In genomic region chr12:65725376-65725775, GRCh38 we compare ENCODE assay signal across 21 cellular contexts.
DNase-seq lines count a peak whose midpoint lies in the region; ATAC-seq, FAIRE-seq and TF ChIP-seq lines count a peak whose summit lies in the region.
"Had no signal": no experiment of that assay in that cellular context is flagged by ENCODE, and none has a peak within 500 bp of the region (broad histone marks: within the 10 kb centered on the region; RNA-seq: fewer than 3 reads in every experiment).

No MANE protein-coding gene starts in this region.

- WGBS in GM23248 (ENCODE audit: low coverage in 1 of 2, low lambda C conversion rate in 2 of 2, missing lambda C conversion rate in 2 of 2), 2 experiments, result 86 to 90% methylated on average over 2 of the region's 2 CpGs

- no peaks in the 10 kb centered on the region for H3K9me3 ChIP-seq in GM23248 (ENCODE audit: low read depth)
- no peaks in the 10 kb centered on the region for H3K9me3 ChIP-seq in RWPE2 (ENCODE audit: severe bottlenecking)
- no peaks in the 10 kb centered on the region for H3K9me3 ChIP-seq in fibroblast of lung (ENCODE audit: control insufficient read depth, insufficient read depth, low read depth, low read length)
- H3K9me3 ChIP-seq: esophagus muscularis mucosa, thyroid gland had no signal

- H3K27me3 ChIP-seq in GM23248 (replicated peaks; ENCODE audit: insufficient read depth), result peaks cover 14% of the 10 kb centered on the region
- H3K27me3 ChIP-seq in RWPE2 (ENCODE audit: insufficient read depth, poor library complexity, severe bottlenecking), result no peaks in the 10 kb centered on the region
- no peaks in the 10 kb centered on the region for H3K27me3 ChIP-seq in fibroblast of lung (ENCODE audit: control insufficient read depth, insufficient read depth, low read length)

- H3K79me2 ChIP-seq in GM23248 (ENCODE audit: insufficient read depth), result no peaks in the 10 kb centered on the region
- H3K79me2 ChIP-seq in fibroblast of lung (ENCODE audit: control insufficient read depth, insufficient read depth, low read length), result no peaks in the 10 kb centered on the region

- peak; percentile 50 for DNase-seq in GM23248
- DNase-seq in RWPE2 (ENCODE audit: low spot score), result no peak
- DNase-seq in fibroblast of lung (ENCODE audit: low read depth in 2 of 2), result peak; percentile 24 to 67
- peak; percentile 35 for DNase-seq in urothelium cell line (ENCODE audit: low spot score)
- no peak for DNase-seq in NCI-H69 (lab: John Stamatoyannopoulos, UW)
- no peak for DNase-seq in SHP77 treated with DMSO at 0.1 percent for 48 hours (lab: John Stamatoyannopoulos, UW)
- DNase-seq: activated B cell treated with CpG ODN at 0.5 μM for 24 hours; activated CD8-positive, alpha-beta T cell treated with anti-CD3 and anti-CD28 coated beads for 36 hours; activated naive CD4-positive, alpha-beta T cell; activated T-cell treated with anti-CD3 and anti-CD28 coated beads, Interleukin-2, amount 50 U/mL, for 1 hour; amniotic stem cell; cerebellar nuclear complex; effector CD4-positive, alpha-beta T cell; NCI-H1694 treated with DMSO at 0.1 percent for 48 hours; stimulated activated CD4-positive, alpha-beta T cell treated with anti-CD3 and anti-CD28 coated beads, Interleukin-2, amount 100 ng/mL, for 24 hours; stimulated activated naive CD4-positive, alpha-beta T cell; thyroid gland had no signal

- no peak overlapping the region for H3K27ac ChIP-seq in GM23248
- H3K27ac ChIP-seq in RWPE2 (ENCODE audit: poor library complexity, severe bottlenecking), result peak overlapping the region; percentile 58
- H3K27ac ChIP-seq in fibroblast of lung (ENCODE audit: insufficient read depth, low read length), result no peak overlapping the region
- H3K27ac ChIP-seq: esophagus muscularis mucosa, HL-60, thyroid gland had no signal

- ATAC-seq in RWPE2 (ENCODE audit: low read depth), result peak; percentile 24; the same call in 1 of the 3 replicates
- no peak for ATAC-seq in GM18519 (IDR thresholded peaks at IDR 0.05; ENCODE audit: low FRiP score, unreplicated experiment)
- ATAC-seq: activated CD8-positive, alpha-beta T cell treated with anti-CD3 and anti-CD28 coated beads for 36 hours; left lobe of liver had no signal

- in situ Hi-C loops in GM23248 (cut with MboI), result no loop called here

- TF ChIP-seq CTCF in RWPE2 (IDR thresholded peaks at IDR 0.05; ENCODE audit: poor library complexity, severe bottlenecking), result no peak
- TF ChIP-seq CTCF in fibroblast of lung (conservative IDR thresholded peaks at IDR 0.05 in 1 of 2, IDR thresholded peaks at IDR 0.05 in 1 of 2; ENCODE audit: low read depth in 1 of 2, low read length in 2 of 2), result no peak

- H3K4me3 ChIP-seq in GM23248 (no peak overlapping the region), RWPE2 (ENCODE audit: severe bottlenecking) (no peak overlapping the region), fibroblast of lung (replicated peaks in 1 of 4; ENCODE audit: control extremely low read depth in 1 of 4, insufficient read depth in 1 of 4, low read depth in 3 of 4, low read length in 4 of 4) (no peak overlapping the region)
- H3K4me3 ChIP-seq: esophagus muscularis mucosa, thyroid gland had no signal

- H3K36me3 ChIP-seq in GM23248 (ENCODE audit: low read depth) (no peaks in the 10 kb centered on the region), RWPE2 (ENCODE audit: low read depth) (no peaks in the 10 kb centered on the region), fibroblast of lung (ENCODE audit: control insufficient read depth, insufficient read depth, low read length) (no peaks in the 10 kb centered on the region)
- H3K36me3 ChIP-seq: esophagus muscularis mucosa, thyroid gland had no signal

- no peak overlapping the region for H3K9ac ChIP-seq in GM23248
- H3K9ac ChIP-seq in fibroblast of lung (ENCODE audit: insufficient read depth, low read length), result no peak overlapping the region

- FAIRE-seq in urothelium cell line (lab: Jason Lieb, UNC), result no peak

- H4K20me1 ChIP-seq in GM23248 (ENCODE audit: insufficient read depth) (no peaks in the 10 kb centered on the region), fibroblast of lung (ENCODE audit: control insufficient read depth, extremely low read depth, insufficient read depth, low read length) (no peaks in the 10 kb centered on the region)

- no peaks in the 10 kb centered on the region for H3F3A ChIP-seq in GM23248 (ENCODE audit: insufficient read depth)

- H3K4me1 ChIP-seq in GM23248 (ENCODE audit: insufficient read depth) (peaks cover 9% of the 10 kb centered on the region; the same call in 1 of the 2 replicates), RWPE2 (ENCODE audit: insufficient read depth, poor library complexity, severe bottlenecking) (peaks cover 37% of the 10 kb centered on the region), fibroblast of lung (ENCODE audit: control insufficient read depth, extremely low read depth, insufficient read depth, low read length) (no peaks in the 10 kb centered on the region)

- no peak overlapping the region for H3K4me2 ChIP-seq in GM23248 (ENCODE audit: unreplicated experiment)
- H3K4me2 ChIP-seq in fibroblast of lung (ENCODE audit: extremely low read depth, insufficient read depth, low read length), result no peak overlapping the region

- H3K9me2 ChIP-seq in GM23248 (ENCODE audit: insufficient read depth), result no peaks in the 10 kb centered on the region

- H2AFZ ChIP-seq in GM23248 (no peak overlapping the region), fibroblast of lung (ENCODE audit: low read length) (no peak overlapping the region)

Comparison
In these comparisons a context has a peak if more than half of its experiments do, and no peak if none do; other contexts are left out.
1. DNase-seq: peak in GM23248 (single experiment), fibroblast of lung (2 of 2) and urothelium cell line (single experiment); none in RWPE2 (single experiment), NCI-H69 (single experiment) and SHP77 treated with DMSO at 0.1 percent for 48 hours (single experiment).